16 cellular contexts compared by ENCODE assay signal in genomic region chr18:79558196-79559120, GRCh38.
"Had no signal": no experiment of that assay in that cellular context is flagged by ENCODE, and none has a peak within 500 bp of the region (broad histone marks: within the 10 kb centered on the region; RNA-seq: fewer than 3 reads in every experiment).

No MANE protein-coding gene starts in this region.

- H3K9me3 ChIP-seq: adrenal gland, left lung, right atrium auricular region, SJCRH30 had no signal

- H3K27ac ChIP-seq: adrenal gland, left lung, right atrium auricular region, SJCRH30 had no signal

- H3K27me3 ChIP-seq: adrenal gland, right atrium auricular region, SJCRH30 had no signal

- H3K36me3 ChIP-seq: adrenal gland, left lung, right atrium auricular region, SJCRH30 had no signal

- H3K4me3 ChIP-seq: adrenal gland, left lung, right atrium auricular region, SJCRH30, smooth muscle cell had no signal

- H3K4me2 ChIP-seq: smooth muscle cell had no signal

- DNase-seq: activated CD4-positive, alpha-beta T cell treated with anti-CD3 and anti-CD28 coated beads for 1 hour; activated CD4-positive, alpha-beta T cell treated with anti-CD3 and anti-CD28 coated beads, Interleukin-2, amount 50 U/mL, for 48 hours; activated naive CD4-positive, alpha-beta T cell treated with anti-CD3 and anti-CD28 coated beads for 36 hours; adrenal gland; central memory CD4-positive, alpha-beta T cell; cortex of kidney; effector memory CD8-positive, alpha-beta T cell; hypothalamus; mesenchymal stem cell; SJCRH30; substantia nigra; T1000 had no signal

- ATAC-seq: effector memory CD8-positive, alpha-beta T cell; left lung; stimulated activated effector memory CD8-positive, alpha-beta T cell treated with anti-CD3 and anti-CD28 coated beads, Interleukin-12 subunit alpha, Interleukin-12 subunit beta, amount 100 ng/mL, for 72 hours had no signal

- H3K4me1 ChIP-seq: adrenal gland, left lung, right atrium auricular region, SJCRH30 had no signal
